Comparison of ENCODE assay signal across 13 cellular contexts in the genomic region with DNA sequence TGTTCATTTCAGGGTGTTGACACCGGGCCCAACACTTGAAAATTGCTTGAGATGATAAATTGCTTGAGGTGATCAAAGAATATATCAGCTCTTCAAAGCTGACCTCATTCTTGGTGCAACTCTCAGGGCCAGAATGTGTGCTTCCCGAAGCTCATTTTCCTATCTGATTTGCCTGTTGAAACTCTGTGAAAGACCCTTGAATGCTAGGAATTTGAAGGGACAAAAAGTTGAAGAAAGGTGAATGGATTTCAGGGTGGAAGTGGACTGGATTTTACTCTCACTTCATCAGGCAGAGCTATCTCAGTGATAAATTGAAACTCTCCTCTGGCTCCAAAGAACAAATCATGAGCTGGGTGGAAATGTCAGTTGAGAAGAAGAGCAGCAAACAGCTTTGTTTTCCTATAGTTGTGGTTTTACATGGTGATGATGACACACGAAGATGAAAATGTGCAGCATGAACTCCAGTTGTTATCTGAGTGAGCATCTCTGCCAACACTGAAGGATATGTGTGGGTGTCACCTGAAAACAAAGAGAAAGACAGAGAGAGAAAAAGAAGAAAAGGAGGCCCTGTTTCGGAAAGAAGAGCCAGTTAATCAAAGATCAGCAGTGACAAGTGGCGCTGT. TPM values are rescaled to one million over a fixed set of nuclear protein-coding genes. Genes with fewer than 3 reads are reported as not detected.
DNase-seq lines count a peak whose midpoint lies in the region; ATAC-seq and TF ChIP-seq lines count a peak whose summit lies in the region.
"Had no signal": no experiment of that assay in that cellular context is flagged by ENCODE, and none has a peak within 500 bp of the region (broad histone marks: within the 10 kb centered on the region; RNA-seq: fewer than 3 reads in every experiment).

No MANE protein-coding gene starts in this region.

- H3K4me1 Mint-ChIP-seq in CD4-positive, alpha-beta T cell (ENCODE audit: low read depth): peaks cover 79% of the 10 kb centered on the region
- H3K4me1 Mint-ChIP-seq in activated T-helper 2 cell treated with anti-CD3 and anti-CD28 coated beads, Interferon-gamma antibody, Interleukin-2, Interleukin-4, amounts not matched to agents 10 μg/mL and 5 μg/mL and 100 μg/mL, durations not matched to agents 14 hours and 24 hours and 36 hours (ENCODE audit: low read depth): peaks cover 81% of the 10 kb centered on the region

- intact Hi-C loops in CD4-positive, alpha-beta T cell (cut with DNase I, micrococcal nuclease): loop anchor here (1.0 to 10.0 kb wide), 9 partner anchors 9 to 1096 kb away; a partner anchor contains a TSS
- intact Hi-C loops in activated T-helper 2 cell treated with anti-CD3 and anti-CD28 coated beads, Interferon-gamma antibody, Interleukin-2, Interleukin-4, amounts not matched to agents 10 μg/mL and 5 μg/mL and 100 μg/mL, durations not matched to agents 14 hours and 24 hours and 36 hours (cut with micrococcal nuclease): loop anchor here (1.0 to 5.0 kb wide), 8 partner anchors 9 to 266 kb away; no protein-coding TSS in a partner anchor
- intact Hi-C loops in lower lobe of right lung (cut with DNase I): no loop called here
- intact Hi-C loops in esophagus muscularis mucosa (cut with DNase I): no loop called here

- H3K27me3 ChIP-seq in CD4-positive, alpha-beta T cell (ENCODE audit: control insufficient read depth, insufficient read depth, low read length): no peaks in the 10 kb centered on the region
- H3K27me3 ChIP-seq in lower lobe of right lung (ENCODE audit: low read depth) (no peaks in the 10 kb centered on the region), esophagus muscularis mucosa (no peaks in the 10 kb centered on the region)
- H3K27me3 ChIP-seq: ascending aorta had no signal

- 78% methylated on average over 5 of the region's 5 CpGs for WGBS in esophagus muscularis mucosa

- H3K4me1 ChIP-seq in lower lobe of right lung (no peaks in the 10 kb centered on the region), esophagus muscularis mucosa (peaks cover 0 to 7% (median 0%) of the 10 kb centered on the region in 4 donors)

- peak overlapping the region; percentile 23 for H3K4me3 ChIP-seq in Jurkat, Clone E6-1 (ENCODE audit: low read length)
- no peak overlapping the region for H3K4me3 ChIP-seq in lower lobe of right lung
- H3K4me3 ChIP-seq in esophagus muscularis mucosa: no peak overlapping the region
- H3K4me3 ChIP-seq: ascending aorta had no signal

- no peaks in the 10 kb centered on the region for H3K9me3 ChIP-seq in CD4-positive, alpha-beta T cell (ENCODE audit: control insufficient read depth, low read length)
- no peaks in the 10 kb centered on the region for H3K9me3 ChIP-seq in lower lobe of right lung
- no peaks in the 10 kb centered on the region for H3K9me3 ChIP-seq in esophagus muscularis mucosa
- H3K9me3 ChIP-seq: ascending aorta had no signal

- H3K36me3 Mint-ChIP-seq in CD4-positive, alpha-beta T cell (ENCODE audit: low read depth): peaks cover 65% of the 10 kb centered on the region
- H3K36me3 Mint-ChIP-seq in activated T-helper 2 cell treated with anti-CD3 and anti-CD28 coated beads, Interferon-gamma antibody, Interleukin-2, Interleukin-4, amounts not matched to agents 10 μg/mL and 5 μg/mL and 100 μg/mL, durations not matched to agents 14 hours and 24 hours and 36 hours (ENCODE audit: low read depth): peaks cover 70% of the 10 kb centered on the region

- peak overlapping the region; percentile 70 for H3K4me3 Mint-ChIP-seq in CD4-positive, alpha-beta T cell
- H3K4me3 Mint-ChIP-seq in activated T-helper 2 cell treated with anti-CD3 and anti-CD28 coated beads, Interferon-gamma antibody, Interleukin-2, Interleukin-4, amounts not matched to agents 10 μg/mL and 5 μg/mL and 100 μg/mL, durations not matched to agents 14 hours and 24 hours and 36 hours (ENCODE audit: low read depth): peak overlapping the region; percentile 62
- H3K4me3 Mint-ChIP-seq: nephron had no signal

- peak; percentile 86 for ATAC-seq in CD4-positive, alpha-beta T cell (ENCODE audit: poor library complexity)
- peak in 1 of 2 donors; percentile 22 for ATAC-seq in lower lobe of right lung

- H3K9me3 Mint-ChIP-seq in CD4-positive, alpha-beta T cell: no peaks in the 10 kb centered on the region
- peaks cover 15% of the 10 kb centered on the region for H3K9me3 Mint-ChIP-seq in activated T-helper 2 cell treated with anti-CD3 and anti-CD28 coated beads, Interferon-gamma antibody, Interleukin-2, Interleukin-4, amounts not matched to agents 10 μg/mL and 5 μg/mL and 100 μg/mL, durations not matched to agents 14 hours and 24 hours and 36 hours

- no peak for TF ChIP-seq EP300 in esophagus muscularis mucosa (IDR thresholded peaks at IDR 0.05)

- CTCF ChIA-PET in CD4-positive, alpha-beta T cell (lab: Charles Lee): interaction anchor here (0.8 to 2.4 kb wide), 15 partner anchors 8 to 117 kb away, joined by 3 to 19 read pairs (median 4); a partner anchor contains a TSS
- CTCF ChIA-PET in HEK293T (lab: Yijun Ruan, JAX): no interaction called here

- peak in 3 of 10 experiments; percentile 31 to 55 (median 33) for DNase-seq in CD4-positive, alpha-beta T cell
- DNase-seq in Jurkat, Clone E6-1 (ENCODE audit: low read depth, low spot score): peak; percentile 98
- DNase-seq in activated T-helper 2 cell treated with anti-CD3 and anti-CD28 coated beads, Interferon-gamma antibody, Interleukin-2, Interleukin-4, amounts not matched to agents 10 μg/mL and 5 μg/mL and 100 μg/mL, durations not matched to agents 14 hours and 24 hours and 36 hours (ENCODE audit: low spot score): peak; percentile 62
- DNase-seq in lower lobe of right lung (no peak), OCI-M2 (lab: John Stamatoyannopoulos, UW; ENCODE audit: unreplicated experiment) (no peak), HEK293T (ENCODE audit: extremely low spot score) (no peak), esophagus muscularis mucosa (ENCODE audit: extremely low spot score) (no peak), substantia nigra (lab: John Stamatoyannopoulos, UW) (no peak)
- DNase-seq: DMS79 treated with DMSO at 0.1 percent for 48 hours, NCI-H1048 had no signal

- POLR2A ChIA-PET in CD4-positive, alpha-beta T cell (lab: Charles Lee): interaction anchor here (0.5 to 11.9 kb wide), 41 partner anchors 9 to 1105 kb away, joined by 3 to 621 read pairs (median 5); a partner anchor contains a TSS
- POLR2A ChIA-PET in HEK293T (lab: Yijun Ruan, JAX): no interaction called here

- peak overlapping the region; percentile 79 for H3K27ac ChIP-seq in CD4-positive, alpha-beta T cell (ENCODE audit: low read depth, low read length)
- H3K27ac ChIP-seq in lower lobe of right lung: peak overlapping the region; percentile 3
- H3K27ac ChIP-seq in esophagus muscularis mucosa (replicated peaks in 1 of 4): no peak overlapping the region
- H3K27ac ChIP-seq in substantia nigra (ENCODE audit: low read depth, low read length, poor library complexity, severe bottlenecking): no peak overlapping the region
- H3K27ac ChIP-seq: ascending aorta had no signal

- no peaks in the 10 kb centered on the region for H3K36me3 ChIP-seq in lower lobe of right lung
- H3K36me3 ChIP-seq in esophagus muscularis mucosa: no peaks in the 10 kb centered on the region
- H3K36me3 ChIP-seq: ascending aorta had no signal

- TF ChIP-seq CTCF in CD4-positive, alpha-beta T cell (IDR thresholded peaks at IDR 0.05): no peak
- TF ChIP-seq CTCF in lower lobe of right lung (IDR thresholded peaks at IDR 0.05) (no peak), esophagus muscularis mucosa (IDR thresholded peaks at IDR 0.05) (no peak)

- H3K27me3 Mint-ChIP-seq in CD4-positive, alpha-beta T cell: no peaks in the 10 kb centered on the region
- H3K27me3 Mint-ChIP-seq in activated T-helper 2 cell treated with anti-CD3 and anti-CD28 coated beads, Interferon-gamma antibody, Interleukin-2, Interleukin-4, amounts not matched to agents 10 μg/mL and 5 μg/mL and 100 μg/mL, durations not matched to agents 14 hours and 24 hours and 36 hours (ENCODE audit: low read depth): no peaks in the 10 kb centered on the region

- no peak for TF ChIP-seq POLR2A in esophagus muscularis mucosa (IDR thresholded peaks at IDR 0.05; ENCODE audit: low read depth)

- peak overlapping the region; percentile 87 for H3K27ac Mint-ChIP-seq in CD4-positive, alpha-beta T cell
- peak overlapping the region; percentile 99 for H3K27ac Mint-ChIP-seq in activated T-helper 2 cell treated with anti-CD3 and anti-CD28 coated beads, Interferon-gamma antibody, Interleukin-2, Interleukin-4, amounts not matched to agents 10 μg/mL and 5 μg/mL and 100 μg/mL, durations not matched to agents 14 hours and 24 hours and 36 hours
- H3K27ac Mint-ChIP-seq: nephron had no signal

TF ChIP-seq in HEK293T, 16 proteins besides CTCF, POLR2A, EP300 and RAD21 (continues in another document):
- TF ChIP-seq, protein P1, sequence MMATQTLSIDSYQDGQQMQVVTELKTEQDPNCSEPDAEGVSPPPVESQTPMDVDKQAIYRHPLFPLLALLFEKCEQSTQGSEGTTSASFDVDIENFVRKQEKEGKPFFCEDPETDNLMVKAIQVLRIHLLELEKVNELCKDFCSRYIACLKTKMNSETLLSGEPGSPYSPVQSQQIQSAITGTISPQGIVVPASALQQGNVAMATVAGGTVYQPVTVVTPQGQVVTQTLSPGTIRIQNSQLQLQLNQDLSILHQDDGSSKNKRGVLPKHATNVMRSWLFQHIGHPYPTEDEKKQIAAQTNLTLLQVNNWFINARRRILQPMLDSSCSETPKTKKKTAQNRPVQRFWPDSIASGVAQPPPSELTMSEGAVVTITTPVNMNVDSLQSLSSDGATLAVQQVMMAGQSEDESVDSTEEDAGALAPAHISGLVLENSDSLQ (IDR thresholded peaks at IDR 0.05): no peak
- TF ChIP-seq NFRKB (IDR thresholded peaks at IDR 0.05) (no peak), FOXA1 (IDR thresholded peaks at IDR 0.05) (no peak), SP1 (IDR thresholded peaks at IDR 0.05) (no peak), TARDBP (IDR thresholded peaks at IDR 0.05) (no peak), FOXM1 (IDR thresholded peaks at IDR 0.05; ENCODE audit: borderline replicate concordance) (no peak), FOXK2 (IDR thresholded peaks at IDR 0.05) (no peak), ARNT (IDR thresholded peaks at IDR 0.05) (no peak), BHLHE40 (IDR thresholded peaks at IDR 0.05; ENCODE audit: borderline replicate concordance) (no peak), CTBP1 (IDR thresholded peaks at IDR 0.05; ENCODE audit: borderline replicate concordance) (no peak), SUZ12 (IDR thresholded peaks at IDR 0.05) (no peak), HDGF (IDR thresholded peaks at IDR 0.05; ENCODE audit: borderline replicate concordance) (no peak), LEF1 (IDR thresholded peaks at IDR 0.05; ENCODE audit: borderline replicate concordance) (no peak), L3MBTL2 (conservative IDR thresholded peaks at IDR 0.05) (no peak), ELF4 (IDR thresholded peaks at IDR 0.05) (no peak)

RNA-seq across cellular contexts. Expression of a gene that starts 34.4 kb away (rescaled TPM):
- total RNA-seq in CD4-positive, alpha-beta T cell: 100 to 1,000 TPM; 128 to 130 TPM
- 6.0 TPM for polyA plus RNA-seq in Jurkat, Clone E6-1 (2012; ENCODE audit: insufficient read depth, insufficient read length)
- total RNA-seq in activated T-helper 2 cell treated with anti-CD3 and anti-CD28 coated beads, Interferon-gamma antibody, Interleukin-2, Interleukin-4, amounts not matched to agents 10 μg/mL and 5 μg/mL and 100 μg/mL, durations not matched to agents 14 hours and 24 hours and 36 hours: 53.6 and 59.3 TPM in 2 replicates
- total RNA-seq in lower lobe of right lung: 2.2 TPM
- total RNA-seq in esophagus muscularis mucosa: 1 to 10 TPM in 1 of 4 donors, under 1 TPM in 3; under 0.01 to 2.2 (median 0.28) TPM
- total RNA-seq: SK-MEL-5 had no signal

Comparison
In these comparisons a context has a peak if more than half of its experiments do, and no peak if none do; other contexts are left out.
1. DNase-seq: peak in Jurkat, Clone E6-1 (single experiment) and activated T-helper 2 cell treated with anti-CD3 and anti-CD28 coated beads, Interferon-gamma antibody, Interleukin-2, Interleukin-4, amounts not matched to agents 10 μg/mL and 5 μg/mL and 100 μg/mL, durations not matched to agents 14 hours and 24 hours and 36 hours (single experiment); none in lower lobe of right lung (single experiment), OCI-M2 (single experiment), HEK293T (single experiment), esophagus muscularis mucosa (single experiment) and substantia nigra (0 of 49).
2. H3K27ac ChIP-seq: peak in CD4-positive, alpha-beta T cell (single experiment) and lower lobe of right lung (single experiment); none in esophagus muscularis mucosa (0 of 4) and substantia nigra (single experiment).
3. RNA of a gene that starts 34.4 kb away (total RNA-seq): 128 to 130 TPM in CD4-positive, alpha-beta T cell and 53.6 to 59.3 TPM in activated T-helper 2 cell treated with anti-CD3 and anti-CD28 coated beads, Interferon-gamma antibody, Interleukin-2, Interleukin-4, amounts not matched to agents 10 μg/mL and 5 μg/mL and 100 μg/mL, durations not matched to agents 14 hours and 24 hours and 36 hours; 2.2 TPM in lower lobe of right lung (single experiment) and under 0.01 to 2.2 TPM in esophagus muscularis mucosa; every median in the first group is over 10 times any median in the second.
4. intact Hi-C loops: an anchor here in CD4-positive, alpha-beta T cell (1.0 to 10.0 kb wide) and activated T-helper 2 cell treated with anti-CD3 and anti-CD28 coated beads, Interferon-gamma antibody, Interleukin-2, Interleukin-4, amounts not matched to agents 10 μg/mL and 5 μg/mL and 100 μg/mL, durations not matched to agents 14 hours and 24 hours and 36 hours (1.0 to 5.0 kb wide); none called in lower lobe of right lung and esophagus muscularis mucosa.